In the genomic region with DNA sequence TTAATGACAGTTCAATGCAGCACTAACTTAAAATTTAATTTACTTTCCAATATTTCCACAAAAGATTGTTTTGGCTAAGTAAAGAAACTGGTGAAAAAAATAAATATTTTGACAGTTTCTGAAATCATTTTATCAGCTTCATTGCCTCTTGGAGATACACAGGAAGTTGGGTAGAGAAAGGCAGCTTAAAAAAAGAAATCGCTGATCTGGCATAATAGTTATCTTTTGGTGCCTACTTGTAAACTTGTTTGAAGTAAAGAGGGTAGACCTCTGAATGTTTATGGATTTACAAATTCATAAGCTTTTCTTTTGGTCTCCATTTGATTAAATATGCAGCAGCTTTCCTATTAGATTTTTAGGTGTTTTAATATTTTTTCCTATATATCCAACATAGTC, we compare ENCODE assay signal across 11 cellular contexts.
A peak's percentile ranks its signal among the peaks of the same experiment; 100 is the strongest.
DNase-seq lines count a peak whose midpoint lies in the region; ATAC-seq, FAIRE-seq and TF ChIP-seq lines count a peak whose summit lies in the region.
"Had no signal": no experiment of that assay in that cellular context is flagged by ENCODE, and none has a peak within 500 bp of the region (broad histone marks: within the 10 kb centered on the region; RNA-seq: fewer than 3 reads in every experiment).

No MANE protein-coding gene starts in this region.

- DNase-seq in CD4-positive, CD25-positive, alpha-beta regulatory T cell: peak in 2 of 3 donors; percentile 46 to 63
- DNase-seq in HCT116 (ENCODE audit: low read depth, low spot score) (no peak), activated B cell treated with CpG ODN at 0.5 μM for 24 hours (no peak), kidney (no peak), epidermal melanocyte (ENCODE audit: insufficient read length, low spot score) (no peak), ecto neural progenitor cell (ENCODE audit: low spot score) (no peak), SW 1271 (lab: John Stamatoyannopoulos, UW) (no peak)
- DNase-seq: brain microvascular endothelial cell, NCI-H1694 treated with DMSO at 0.1 percent for 48 hours, stomach had no signal

- peaks cover 39% of the 10 kb centered on the region for H3K36me3 ChIP-seq in CD4-positive, CD25-positive, alpha-beta regulatory T cell (ENCODE audit: control insufficient read depth, insufficient read depth, low read length)
- H3K36me3 ChIP-seq in HCT116 (ENCODE audit: control insufficient read depth in 1 of 2, insufficient read depth in 2 of 2, low read length in 2 of 2) (no peaks in the 10 kb centered on the region), kidney (ENCODE audit: control insufficient read depth in 1 of 2, insufficient read depth in 2 of 2, low read length in 2 of 2) (no peaks in the 10 kb centered on the region)
- H3K36me3 ChIP-seq: brain microvascular endothelial cell had no signal

- H3K4me1 Mint-ChIP-seq in CD4-positive, CD25-positive, alpha-beta regulatory T cell: peaks cover 18 to 66% (median 46%) of the 10 kb centered on the region in 4 donors
- peaks cover 79% of the 10 kb centered on the region for H3K4me1 Mint-ChIP-seq in activated B cell treated with CpG ODN at 0.5 μM for 24 hours

- intact Hi-C loops in HCT116 (cut with micrococcal nuclease) (no loop called here), activated B cell treated with CpG ODN at 0.5 μM for 24 hours (cut with micrococcal nuclease) (loop anchor here (1.0 to 10.0 kb wide), 4 partner anchors 8 to 1299 kb away; partner anchors contain the start of gene SCML4), kidney (cut with DNase I) (no loop called here)

- peak overlapping the region; percentile 94 to 97 (median 95) for H3K4me3 Mint-ChIP-seq in CD4-positive, CD25-positive, alpha-beta regulatory T cell
- H3K4me3 Mint-ChIP-seq in activated B cell treated with CpG ODN at 0.5 μM for 24 hours: no peak overlapping the region

- peak overlapping the region; percentile 69; the same call in 1 of the 2 replicates for H3K4me2 ChIP-seq in HCT116 (ENCODE audit: low read length)

- TF ChIP-seq RAD21 in HCT116 (IDR thresholded peaks at IDR 0.05; ENCODE audit: low read depth): no peak

- no peaks in the 10 kb centered on the region for H3K79me2 ChIP-seq in HCT116 (ENCODE audit: insufficient read depth, low read length)

- H3K9me2 ChIP-seq in HCT116 (ENCODE audit: insufficient read depth): no peaks in the 10 kb centered on the region; the same call in 1 of the 2 replicates

- POLR2A ChIA-PET in HCT116 (lab: Charles Lee): no interaction called here
- POLR2A ChIA-PET in activated B cell treated with CpG ODN at 0.5 μM for 24 hours (lab: Charles Lee): interaction anchor here (1.1 to 8.9 kb wide), 7 partner anchors 8 to 21 kb away, joined by 3 to 201 read pairs (median 9); no protein-coding TSS in a partner anchor

- H2AFZ ChIP-seq in HCT116 (ENCODE audit: low read depth, low read length, poor library complexity, severe bottlenecking): no peak overlapping the region

- H3K36me3 Mint-ChIP-seq in CD4-positive, CD25-positive, alpha-beta regulatory T cell: peaks cover 26% of the 10 kb centered on the region
- peaks cover 46% of the 10 kb centered on the region for H3K36me3 Mint-ChIP-seq in activated B cell treated with CpG ODN at 0.5 μM for 24 hours (ENCODE audit: low read depth)

- H3K9me3 ChIP-seq in CD4-positive, CD25-positive, alpha-beta regulatory T cell (ENCODE audit: control insufficient read depth in 2 of 2, low read length in 2 of 2): no peaks in the 10 kb centered on the region
- H3K9me3 ChIP-seq in HCT116 (ENCODE audit: control insufficient read depth in 1 of 2, insufficient read depth in 1 of 2, low read depth in 1 of 2, low read length in 2 of 2) (no peaks in the 10 kb centered on the region), kidney (ENCODE audit: control insufficient read depth in 1 of 2, low read length in 2 of 2) (no peaks in the 10 kb centered on the region)
- H3K9me3 ChIP-seq: stomach had no signal

- FAIRE-seq in kidney (lab: Jason Lieb, UNC): peak; percentile 15

- H3K9ac ChIP-seq in HCT116 (ENCODE audit: low read length) (no peak overlapping the region), kidney (ENCODE audit: low read length in 2 of 2) (no peak overlapping the region)

- CTCF ChIA-PET in HCT116 (lab: Charles Lee): interaction anchor here (0.6 kb wide), 1 partner anchor 19 kb away, joined by 6 read pairs; no protein-coding TSS in a partner anchor
- CTCF ChIA-PET in activated B cell treated with CpG ODN at 0.5 μM for 24 hours (lab: Charles Lee): interaction anchor here (1.1 to 8.6 kb wide), 4 partner anchors 8 to 80 kb away, joined by 3 to 94 read pairs (median 4); no protein-coding TSS in a partner anchor

- peak overlapping the region; percentile 96 for H3K27ac ChIP-seq in CD4-positive, CD25-positive, alpha-beta regulatory T cell (ENCODE audit: insufficient read depth, low read length, poor library complexity, severe bottlenecking)
- no peak overlapping the region for H3K27ac ChIP-seq in HCT116 (ENCODE audit: low read depth, low read length)
- no peak overlapping the region for H3K27ac ChIP-seq in kidney (ENCODE audit: low read depth in 2 of 2, low read length in 2 of 2)
- H3K27ac ChIP-seq: brain microvascular endothelial cell had no signal

- ATAC-seq in CD4-positive, CD25-positive, alpha-beta regulatory T cell (ENCODE audit: low read depth in 2 of 2): no peak
- ATAC-seq in HCT116: no peak
- no peak for ATAC-seq in activated B cell treated with CpG ODN at 0.5 μM for 24 hours (ENCODE audit: low read depth)
- ATAC-seq: esophagus mucosa had no signal

- no peaks in the 10 kb centered on the region for H4K20me1 ChIP-seq in HCT116 (ENCODE audit: insufficient read depth)

- peaks cover 54% of the 10 kb centered on the region for H3K4me1 ChIP-seq in CD4-positive, CD25-positive, alpha-beta regulatory T cell (ENCODE audit: control insufficient read depth, insufficient read depth, low read length, poor library complexity, severe bottlenecking)
- peaks cover 9 to 42% of the 10 kb centered on the region in 2 experiments for H3K4me1 ChIP-seq in HCT116 (ENCODE audit: control insufficient read depth in 1 of 2, insufficient read depth in 2 of 2, low read length in 2 of 2)
- no peaks in the 10 kb centered on the region for H3K4me1 ChIP-seq in kidney (ENCODE audit: control insufficient read depth in 1 of 2, insufficient read depth in 1 of 2, low read depth in 1 of 2, low read length in 2 of 2)

- H3K27me3 ChIP-seq in CD4-positive, CD25-positive, alpha-beta regulatory T cell (ENCODE audit: control insufficient read depth, insufficient read depth, low read length): no peaks in the 10 kb centered on the region
- no peaks in the 10 kb centered on the region for H3K27me3 ChIP-seq in HCT116 (ENCODE audit: insufficient read depth, low read length)
- H3K27me3 ChIP-seq: brain microvascular endothelial cell, stomach had no signal

- TF ChIP-seq CTCF in HCT116 (IDR thresholded peaks at IDR 0.05 in 2 of 3, conservative IDR thresholded peaks at IDR 0.05 in 1 of 3; ENCODE audit: borderline replicate concordance in 1 of 3, insufficient read depth in 1 of 3, low read depth in 2 of 3, low read length in 2 of 3) (no peak), activated B cell treated with CpG ODN at 0.5 μM for 24 hours (IDR thresholded peaks at IDR 0.05) (no peak), kidney (IDR thresholded peaks at IDR 0.05; ENCODE audit: borderline replicate concordance, extremely low read depth, insufficient read depth) (no peak)

- H3K9me3 Mint-ChIP-seq in CD4-positive, CD25-positive, alpha-beta regulatory T cell: no peaks in the 10 kb centered on the region
- H3K9me3 Mint-ChIP-seq in activated B cell treated with CpG ODN at 0.5 μM for 24 hours: no peaks in the 10 kb centered on the region

- RAD21 ChIA-PET in HCT116 (lab: Charles Lee; ENCODE audit: low non-redundant PET in 1 of 2, low total read pairs in 2 of 2, uncharacterized antibody in 2 of 2, unreplicated experiment in 2 of 2): no interaction called here

- H3K4me3 ChIP-seq in CD4-positive, CD25-positive, alpha-beta regulatory T cell (ENCODE audit: low read depth, low read length): peak overlapping the region; percentile 100
- H3K4me3 ChIP-seq in HCT116 (replicated peaks in 1 of 2; ENCODE audit: low read depth in 1 of 2, low read length in 2 of 2) (no peak overlapping the region), kidney (ENCODE audit: low read length in 2 of 2) (no peak overlapping the region)

- H3K27ac Mint-ChIP-seq in CD4-positive, CD25-positive, alpha-beta regulatory T cell: peak overlapping the region; percentile 66 to 97 (median 80)
- H3K27ac Mint-ChIP-seq in activated B cell treated with CpG ODN at 0.5 μM for 24 hours: peak overlapping the region; percentile 89

- no peak for TF ChIP-seq POLR2A in HCT116 (IDR thresholded peaks at IDR 0.05; ENCODE audit: borderline replicate concordance, extremely low read depth, insufficient read depth, insufficient read length)

- H3K27me3 Mint-ChIP-seq in CD4-positive, CD25-positive, alpha-beta regulatory T cell: no peaks in the 10 kb centered on the region
- H3K27me3 Mint-ChIP-seq in activated B cell treated with CpG ODN at 0.5 μM for 24 hours: no peaks in the 10 kb centered on the region

- BruUV-seq in HCT116 (replicated peaks; lab: Mats Ljungman, UMichigan): no TSS peak

TF ChIP-seq in HCT116, 20 proteins besides CTCF, POLR2A, EP300 and RAD21 (continues in another document):
- no peak for TF ChIP-seq ELF1 (IDR thresholded peaks at IDR 0.05; ENCODE audit: borderline replicate concordance, low read depth)
- TF ChIP-seq SRF (IDR thresholded peaks at IDR 0.05; ENCODE audit: low read depth): no peak
- TF ChIP-seq SP1 (IDR thresholded peaks at IDR 0.05; ENCODE audit: low read depth): no peak
- TF ChIP-seq SIN3A (IDR thresholded peaks at IDR 0.05; ENCODE audit: low read depth): no peak
- no peak for TF ChIP-seq ATF3 (IDR thresholded peaks at IDR 0.05)

Comparison
In these comparisons a context has a peak if more than half of its experiments do, and no peak if none do; other contexts are left out.
1. DNase-seq: peak in CD4-positive, CD25-positive, alpha-beta regulatory T cell (2 of 3); none in HCT116 (single experiment), activated B cell treated with CpG ODN at 0.5 μM for 24 hours (single experiment), kidney (single experiment), epidermal melanocyte (single experiment), ecto neural progenitor cell (single experiment) and SW 1271 (0 of 2).